ENCODE assay signal across 22 cellular contexts in the genomic region with DNA sequence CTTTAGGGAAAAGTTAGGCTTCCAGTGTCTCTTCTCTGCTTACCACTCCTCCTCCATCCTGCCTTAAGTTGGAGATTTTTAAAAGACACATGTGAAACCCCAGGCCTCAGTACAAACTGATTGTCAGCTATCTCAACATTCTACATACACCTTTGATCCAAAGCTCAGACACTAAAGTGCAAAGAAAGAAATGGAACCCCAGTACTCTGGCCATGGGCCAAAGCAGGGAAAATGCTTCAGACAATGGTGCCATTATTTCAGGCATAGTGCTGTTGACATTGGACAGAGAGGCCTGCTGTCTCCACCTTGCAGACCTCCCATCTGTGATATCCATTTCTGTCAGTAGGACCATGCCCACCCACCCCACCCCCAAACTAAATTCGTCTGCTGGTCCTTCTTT. TPM values are rescaled to one million over a fixed set of nuclear protein-coding genes. Genes with fewer than 3 reads are reported as not detected.
DNase-seq lines count a peak whose midpoint lies in the region; ATAC-seq and TF ChIP-seq lines count a peak whose summit lies in the region.
"Had no signal": no experiment of that assay in that cellular context is flagged by ENCODE, and none has a peak within 500 bp of the region (broad histone marks: within the 10 kb centered on the region; RNA-seq: fewer than 3 reads in every experiment).

No MANE protein-coding gene starts in this region.

- no peak for TF ChIP-seq POLR2A in transverse colon (IDR thresholded peaks at IDR 0.05)

- no peak for ATAC-seq in effector memory CD8-positive, alpha-beta T cell (replicated peaks)
- ATAC-seq in stimulated activated naive B cell treated with anti-CD40 and anti-IgM and Interleukin-4, amounts not matched to agents 10 μg/mL and 1 μg/mL and 100 μg/mL, for 72 hours (replicated peaks): no peak
- ATAC-seq: activated naive CD8-positive, alpha-beta T cell treated with anti-CD3 and anti-CD28 coated beads, Interleukin-2, amount 50 U/mL, for 24 hours; left lung; WTC11 had no signal

- H3K36me3 ChIP-seq in transverse colon: no peaks in the 10 kb centered on the region
- H3K36me3 ChIP-seq: ovary, right atrium auricular region, thyroid gland had no signal

- no peak overlapping the region for H3K4me3 ChIP-seq in transverse colon
- H3K4me3 ChIP-seq: left lung, ovary, right atrium auricular region, thyroid gland had no signal

- no peak overlapping the region for H3K27ac ChIP-seq in transverse colon
- H3K27ac ChIP-seq: C4-2B, left lung, ovary, right atrium auricular region, thyroid gland had no signal

- H3K9me3 ChIP-seq in transverse colon: no peaks in the 10 kb centered on the region
- H3K9me3 ChIP-seq: left lung, ovary, right atrium auricular region, thyroid gland had no signal

- no peak for TF ChIP-seq EP300 in transverse colon (IDR thresholded peaks at IDR 0.05; ENCODE audit: low read depth)

- TF ChIP-seq CTCF in transverse colon (IDR thresholded peaks at IDR 0.05): no peak

- peaks cover 3% of the 10 kb centered on the region for H3K36me3 Mint-ChIP-seq in activated naive CD4-positive, alpha-beta T cell treated with anti-CD3 and anti-CD28 coated beads, Interleukin-2, amount 50 U/mL, for 24 hours
- H3K36me3 Mint-ChIP-seq in effector memory CD8-positive, alpha-beta T cell (ENCODE audit: insufficient read depth): no peaks in the 10 kb centered on the region
- H3K36me3 Mint-ChIP-seq in stimulated activated naive B cell treated with anti-CD40 and anti-IgM and Interleukin-4, amounts not matched to agents 10 μg/mL and 1 μg/mL and 100 μg/mL, for 72 hours: peaks cover 21 to 47% of the 10 kb centered on the region in 2 donors
- H3K36me3 Mint-ChIP-seq: WTC11 had no signal

- in situ Hi-C loops in transverse colon (cut with MboI; ENCODE audit: low pct_ligation_motif_present in 1 of 4, low pct_unique_long_range_greater_than_20kb in 1 of 4, low sequenced_read_pairs in 3 of 4): loop anchor here in 2 of 4 donors (10.0 kb wide), 2 partner anchors 324 to 684 kb away; no protein-coding TSS in a partner anchor

- peaks cover 0 to 5% (median 1%) of the 10 kb centered on the region in 4 donors for H3K4me1 ChIP-seq in transverse colon
- H3K4me1 ChIP-seq: left lung, thyroid gland had no signal

- no peak for DNase-seq in activated naive CD4-positive, alpha-beta T cell treated with Interleukin-2 at 50 U/mL for 16 hours
- peak; percentile 31 for DNase-seq in NCI-H2029 treated with DMSO at 0.1 percent for 48 hours (lab: John Stamatoyannopoulos, UW)
- peak; percentile 29 for DNase-seq in foreskin melanocyte
- DNase-seq in transverse colon: peak; percentile 15
- no peak for DNase-seq in effector memory CD8-positive, alpha-beta T cell
- no peak for DNase-seq in stimulated activated naive B cell treated with anti-CD40 and anti-IgM and Interleukin-4, amounts not matched to agents 10 μg/mL and 1 μg/mL and 100 μg/mL, for 72 hours
- DNase-seq: activated CD4-positive, alpha-beta T cell treated with anti-CD3 and anti-CD28 coated beads, Interleukin-2, amount 50 U/mL, for 4 hours; activated effector memory CD4-positive, alpha-beta T cell treated with Interleukin-2 at 50 U/mL for 16 hours; activated naive CD8-positive, alpha-beta T cell treated with anti-CD3 and anti-CD28 coated beads, Interleukin-2, amount 50 U/mL, for 24 hours; GDM1; immature natural killer cell; left lung; NCI-H774; nephron progenitor cell; ovary; T1000; thyroid gland had no signal

- peaks cover 4% of the 10 kb centered on the region for H3K4me1 Mint-ChIP-seq in activated naive CD4-positive, alpha-beta T cell treated with anti-CD3 and anti-CD28 coated beads, Interleukin-2, amount 50 U/mL, for 24 hours
- H3K4me1 Mint-ChIP-seq in effector memory CD8-positive, alpha-beta T cell (ENCODE audit: low read depth in 2 of 2): peaks cover 3 to 6% of the 10 kb centered on the region in 2 donors
- H3K4me1 Mint-ChIP-seq in stimulated activated naive B cell treated with anti-CD40 and anti-IgM and Interleukin-4, amounts not matched to agents 10 μg/mL and 1 μg/mL and 100 μg/mL, for 72 hours: no peaks in the 10 kb centered on the region
- H3K4me1 Mint-ChIP-seq: activated naive CD8-positive, alpha-beta T cell treated with anti-CD3 and anti-CD28 coated beads, Interleukin-2, amount 50 U/mL, for 24 hours had no signal

- peak overlapping the region; percentile 27 for H3K27ac Mint-ChIP-seq in activated naive CD4-positive, alpha-beta T cell treated with anti-CD3 and anti-CD28 coated beads, Interleukin-2, amount 50 U/mL, for 24 hours
- H3K27ac Mint-ChIP-seq in effector memory CD8-positive, alpha-beta T cell: no peak overlapping the region
- H3K27ac Mint-ChIP-seq in stimulated activated naive B cell treated with anti-CD40 and anti-IgM and Interleukin-4, amounts not matched to agents 10 μg/mL and 1 μg/mL and 100 μg/mL, for 72 hours: no peak overlapping the region
- H3K27ac Mint-ChIP-seq: activated naive CD8-positive, alpha-beta T cell treated with anti-CD3 and anti-CD28 coated beads, Interleukin-2, amount 50 U/mL, for 24 hours; nephron progenitor cell; stimulated activated naive CD8-positive, alpha-beta T cell treated with anti-CD3 and anti-CD28 coated beads, Interleukin-15, Interleukin-2, amounts not matched to agents 100 ng/mL and 50 ng/mL, for 24 hours; WTC11 had no signal

- no peaks in the 10 kb centered on the region for H3K27me3 Mint-ChIP-seq in activated naive CD4-positive, alpha-beta T cell treated with anti-CD3 and anti-CD28 coated beads, Interleukin-2, amount 50 U/mL, for 24 hours
- H3K27me3 Mint-ChIP-seq in effector memory CD8-positive, alpha-beta T cell: no peaks in the 10 kb centered on the region
- H3K27me3 Mint-ChIP-seq in stimulated activated naive B cell treated with anti-CD40 and anti-IgM and Interleukin-4, amounts not matched to agents 10 μg/mL and 1 μg/mL and 100 μg/mL, for 72 hours: no peaks in the 10 kb centered on the region
- H3K27me3 Mint-ChIP-seq: activated naive CD8-positive, alpha-beta T cell treated with anti-CD3 and anti-CD28 coated beads, Interleukin-2, amount 50 U/mL, for 24 hours; stimulated activated naive CD8-positive, alpha-beta T cell treated with anti-CD3 and anti-CD28 coated beads, Interleukin-15, Interleukin-2, amounts not matched to agents 100 ng/mL and 50 ng/mL, for 24 hours had no signal

- H3K4me3 Mint-ChIP-seq in activated naive CD4-positive, alpha-beta T cell treated with anti-CD3 and anti-CD28 coated beads, Interleukin-2, amount 50 U/mL, for 24 hours: no peak overlapping the region
- H3K4me3 Mint-ChIP-seq in effector memory CD8-positive, alpha-beta T cell: no peak overlapping the region
- H3K4me3 Mint-ChIP-seq in stimulated activated naive B cell treated with anti-CD40 and anti-IgM and Interleukin-4, amounts not matched to agents 10 μg/mL and 1 μg/mL and 100 μg/mL, for 72 hours: no peak overlapping the region
- H3K4me3 Mint-ChIP-seq: activated naive CD8-positive, alpha-beta T cell treated with anti-CD3 and anti-CD28 coated beads, Interleukin-2, amount 50 U/mL, for 24 hours; immature natural killer cell; nephron progenitor cell; stimulated activated naive CD8-positive, alpha-beta T cell treated with anti-CD3 and anti-CD28 coated beads, Interleukin-15, Interleukin-2, amounts not matched to agents 100 ng/mL and 50 ng/mL, for 24 hours; WTC11 had no signal

- intact Hi-C loops in transverse colon (cut with DNase I; ENCODE audit: low total_unique reads): loop anchor here (10.0 kb wide), 1 partner anchor 324 kb away; no protein-coding TSS in a partner anchor

- H3K9me3 Mint-ChIP-seq in activated naive CD4-positive, alpha-beta T cell treated with anti-CD3 and anti-CD28 coated beads, Interleukin-2, amount 50 U/mL, for 24 hours: no peaks in the 10 kb centered on the region
- H3K9me3 Mint-ChIP-seq in effector memory CD8-positive, alpha-beta T cell: no peaks in the 10 kb centered on the region
- no peaks in the 10 kb centered on the region for H3K9me3 Mint-ChIP-seq in stimulated activated naive B cell treated with anti-CD40 and anti-IgM and Interleukin-4, amounts not matched to agents 10 μg/mL and 1 μg/mL and 100 μg/mL, for 72 hours
- H3K9me3 Mint-ChIP-seq: activated naive CD8-positive, alpha-beta T cell treated with anti-CD3 and anti-CD28 coated beads, Interleukin-2, amount 50 U/mL, for 24 hours; immature natural killer cell; nephron progenitor cell; stimulated activated naive CD8-positive, alpha-beta T cell treated with anti-CD3 and anti-CD28 coated beads, Interleukin-15, Interleukin-2, amounts not matched to agents 100 ng/mL and 50 ng/mL, for 24 hours; WTC11 had no signal

- WGBS in transverse colon (ENCODE audit: low coverage in 1 of 2), 2 donors: 41% methylated on average over 1 of the region's 1 CpG; no CpG with 5 or more reads in 1 of the 2 donors

- no peaks in the 10 kb centered on the region for H3K27me3 ChIP-seq in transverse colon
- H3K27me3 ChIP-seq: left lung, ovary, right atrium auricular region, thyroid gland had no signal

RNA-seq across cellular contexts. Expression of gene G3BP1, which starts 49.1 kb away (rescaled TPM):
- total RNA-seq in transverse colon: 10 to 100 TPM; 35.4 to 88.6 (median 66.7) TPM

Comparison
In these comparisons a context has a peak if more than half of its experiments do, and no peak if none do; other contexts are left out.
1. DNase-seq: peak in NCI-H2029 treated with DMSO at 0.1 percent for 48 hours (single experiment), foreskin melanocyte (single experiment) and transverse colon (single experiment); none in activated naive CD4-positive, alpha-beta T cell treated with Interleukin-2 at 50 U/mL for 16 hours (single experiment), effector memory CD8-positive, alpha-beta T cell (0 of 3) and stimulated activated naive B cell treated with anti-CD40 and anti-IgM and Interleukin-4, amounts not matched to agents 10 μg/mL and 1 μg/mL and 100 μg/mL, for 72 hours (single experiment).